In the genomic region with DNA sequence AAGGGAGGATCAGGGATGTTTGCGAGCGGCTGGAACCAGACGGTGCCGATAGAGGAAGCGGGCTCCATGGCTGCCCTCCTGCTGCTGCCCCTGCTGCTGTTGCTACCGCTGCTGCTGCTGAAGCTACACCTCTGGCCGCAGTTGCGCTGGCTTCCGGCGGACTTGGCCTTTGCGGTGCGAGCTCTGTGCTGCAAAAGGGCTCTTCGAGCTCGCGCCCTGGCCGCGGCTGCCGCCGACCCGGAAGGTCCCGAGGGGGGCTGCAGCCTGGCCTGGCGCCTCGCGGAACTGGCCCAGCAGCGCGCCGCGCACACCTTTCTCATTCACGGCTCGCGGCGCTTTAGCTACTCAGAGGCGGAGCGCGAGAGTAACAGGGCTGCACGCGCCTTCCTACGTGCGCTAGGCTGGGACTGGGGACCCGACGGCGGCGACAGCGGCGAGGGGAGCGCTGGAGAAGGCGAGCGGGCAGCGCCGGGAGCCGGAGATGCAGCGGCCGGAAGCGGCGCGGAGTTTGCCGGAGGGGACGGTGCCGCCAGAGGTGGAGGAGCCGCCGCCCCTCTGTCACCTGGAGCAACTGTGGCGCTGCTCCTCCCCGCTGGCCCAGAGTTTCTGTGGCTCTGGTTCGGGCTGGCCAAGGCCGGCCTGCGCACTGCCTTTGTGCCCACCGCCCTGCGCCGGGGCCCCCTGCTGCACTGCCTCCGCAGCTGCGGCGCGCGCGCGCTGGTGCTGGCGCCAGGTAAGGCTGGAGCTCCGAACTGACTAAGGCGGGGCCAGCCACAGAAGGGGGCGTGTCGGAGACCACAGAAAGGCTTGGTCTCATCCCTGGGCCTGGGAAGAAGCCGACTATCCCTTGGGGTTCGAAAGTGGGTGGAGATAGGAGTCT, we compare ENCODE assay signal across 8 cellular contexts. TPM values are rescaled to one million over a fixed set of nuclear protein-coding genes. Genes with fewer than 3 reads are reported as not detected.
DNase-seq lines count a peak whose midpoint lies in the region; ATAC-seq and TF ChIP-seq lines count a peak whose summit lies in the region.

No MANE protein-coding gene starts in this region.

- H3K36me3 ChIP-seq in esophagus (ENCODE audit: control insufficient read depth in 2 of 2, insufficient read depth in 2 of 2, low read length in 1 of 2), result peaks cover 4 to 28% of the 10 kb centered on the region in 2 donors

- H3K27me3 Mint-ChIP-seq in naive B cell, result no peaks in the 10 kb centered on the region
- no peaks in the 10 kb centered on the region for H3K27me3 Mint-ChIP-seq in stimulated activated naive CD8-positive, alpha-beta T cell treated with anti-CD3 and anti-CD28 coated beads, Interleukin-15, Interleukin-2, amounts not matched to agents 100 ng/mL and 50 ng/mL, for 24 hours

- DNase-seq in NCI-H82 treated with DMSO at 0.1 percent for 48 hours (lab: John Stamatoyannopoulos, UW; ENCODE audit: unreplicated experiment), result peak; percentile 62
- peak; percentile 33 for DNase-seq in activated T-cell treated with anti-CD3 and anti-CD28 coated beads for 24 hours (ENCODE audit: low read depth)
- DNase-seq in naive B cell, result peak; percentile 50
- no peak for DNase-seq in superior temporal gyrus (ENCODE audit: extremely low spot score)

- H3K9me3 Mint-ChIP-seq in naive B cell, result no peaks in the 10 kb centered on the region
- no peaks in the 10 kb centered on the region for H3K9me3 Mint-ChIP-seq in stimulated activated naive CD8-positive, alpha-beta T cell treated with anti-CD3 and anti-CD28 coated beads, Interleukin-15, Interleukin-2, amounts not matched to agents 100 ng/mL and 50 ng/mL, for 24 hours

- no peaks in the 10 kb centered on the region for H3K36me3 Mint-ChIP-seq in naive B cell
- H3K36me3 Mint-ChIP-seq in stimulated activated naive CD8-positive, alpha-beta T cell treated with anti-CD3 and anti-CD28 coated beads, Interleukin-15, Interleukin-2, amounts not matched to agents 100 ng/mL and 50 ng/mL, for 24 hours (ENCODE audit: low read depth), result peaks cover 15% of the 10 kb centered on the region

- peaks cover 4 to 32% of the 10 kb centered on the region in 2 donors for H3K4me1 ChIP-seq in esophagus (ENCODE audit: control insufficient read depth in 2 of 2, insufficient read depth in 2 of 2, low read length in 1 of 2)

- no peaks in the 10 kb centered on the region for H3K27me3 ChIP-seq in esophagus (ENCODE audit: control insufficient read depth in 1 of 2, insufficient read depth in 2 of 2, low read length in 2 of 2)

- no peaks in the 10 kb centered on the region for H3K9me3 ChIP-seq in esophagus (ENCODE audit: control insufficient read depth in 2 of 2, insufficient read depth in 1 of 2, low read depth in 1 of 2, low read length in 1 of 2)

- H3K27ac Mint-ChIP-seq in naive B cell, result peak overlapping the region in 3 of 6 donors; percentile 31 to 89 (median 47)
- H3K27ac Mint-ChIP-seq in stimulated activated naive CD8-positive, alpha-beta T cell treated with anti-CD3 and anti-CD28 coated beads, Interleukin-15, Interleukin-2, amounts not matched to agents 100 ng/mL and 50 ng/mL, for 24 hours, result peak overlapping the region; percentile 55

- H3K4me1 Mint-ChIP-seq in naive B cell, result peaks cover 32 to 48% (median 34%) of the 10 kb centered on the region in 3 donors
- H3K4me1 Mint-ChIP-seq in stimulated activated naive CD8-positive, alpha-beta T cell treated with anti-CD3 and anti-CD28 coated beads, Interleukin-15, Interleukin-2, amounts not matched to agents 100 ng/mL and 50 ng/mL, for 24 hours (ENCODE audit: low read depth), result peaks cover 28% of the 10 kb centered on the region

- 0% methylated on average over 77 to 83 of the region's 83 CpGs for WGBS in esophagus, 2 donors

- H3K27ac ChIP-seq in esophagus (ENCODE audit: low read depth in 2 of 2, low read length in 1 of 2), result peak overlapping the region; percentile 84 to 91

- peak overlapping the region; percentile 68 to 70 for H3K4me3 ChIP-seq in esophagus (ENCODE audit: low read depth in 1 of 2, low read length in 2 of 2)

- ATAC-seq in HG03280 (IDR thresholded peaks at IDR 0.05; ENCODE audit: unreplicated experiment), result peak; percentile 42
- ATAC-seq in naive B cell (ENCODE audit: low read depth in 2 of 2), result peak; percentile 75 to 76

- H3K4me3 Mint-ChIP-seq in naive B cell, result peak overlapping the region; percentile 78 to 90 (median 84)
- peak overlapping the region; percentile 79 for H3K4me3 Mint-ChIP-seq in stimulated activated naive CD8-positive, alpha-beta T cell treated with anti-CD3 and anti-CD28 coated beads, Interleukin-15, Interleukin-2, amounts not matched to agents 100 ng/mL and 50 ng/mL, for 24 hours

- TF ChIP-seq POLR2A in GM15510 (IDR thresholded peaks at IDR 0.05; ENCODE audit: borderline replicate concordance, extremely low read depth, insufficient read length), result peak; percentile 51

RNA-seq across cellular contexts. Expression of a gene that starts 0.5 kb away (rescaled TPM):
- 10 to 100 TPM; 18.6 to 30.9 TPM for polyA plus RNA-seq in esophagus
- polyA plus RNA-seq in naive B cell (ENCODE audit: low read depth in 6 of 6), result 1 to 10 TPM; 3.2 to 5.4 (median 4.1) TPM

RNA-seq across cellular contexts. Expression of a gene that starts 47.8 kb away (rescaled TPM):
- polyA plus RNA-seq in esophagus (10 to 100 TPM; 16.4 to 30.8 TPM), naive B cell (ENCODE audit: low read depth in 6 of 6) (10 to 100 TPM in 5 of 6 donors, 1 to 10 TPM in 1; 6.0 to 15.1 (median 11.5) TPM)
